In the genomic region with DNA sequence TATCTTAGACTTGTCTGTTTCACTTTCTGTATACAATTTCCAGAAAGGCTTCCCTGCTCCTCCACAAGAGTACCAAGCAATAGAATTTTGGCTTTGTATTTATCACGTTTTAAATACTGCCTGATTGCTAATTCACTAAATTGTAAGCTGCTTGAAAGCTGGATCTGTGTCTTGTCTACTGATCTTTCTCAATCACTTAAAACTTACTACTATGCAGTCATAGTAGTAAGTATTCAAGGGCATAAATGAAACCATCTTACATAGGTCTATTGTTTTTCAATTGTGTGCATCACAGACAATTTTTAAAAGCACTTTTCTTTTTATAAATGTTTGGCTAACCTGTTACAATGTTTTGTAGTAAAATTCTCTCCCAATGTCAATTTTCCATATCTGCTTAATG, we compare ENCODE assay signal across 8 cellular contexts. TPM values are rescaled to one million over a fixed set of nuclear protein-coding genes. Genes with fewer than 3 reads are reported as not detected.
DNase-seq lines count a peak whose midpoint lies in the region; ATAC-seq and TF ChIP-seq lines count a peak whose summit lies in the region.

No MANE protein-coding gene starts in this region.

- H3K4me3 ChIP-seq in rectal smooth muscle tissue (ENCODE audit: low read length) (peak overlapping the region; percentile 45), BE2C (ENCODE audit: low read depth, low read length) (no peak overlapping the region)

- intact Hi-C loops in Calu3 (cut with micrococcal nuclease; ENCODE audit: unreplicated experiment), result loop anchor here (2.0 kb wide), 3 partner anchors 55 to 99 kb away; partner anchors contain the start of genes GLIPR1 and GLIPR1L1

- peak overlapping the region; percentile 89 for H3K4me3 Mint-ChIP-seq in Calu3 (ENCODE audit: low read depth, unreplicated experiment)

- DNase-seq in Calu3, result no peak
- DNase-seq in RKO (ENCODE audit: low spot score), result peak; percentile 49
- no peak for DNase-seq in epithelial cell of prostate (ENCODE audit: low read depth, low spot score)
- no peak for DNase-seq in BE2C
- no peak for DNase-seq in inferior parietal cortex (ENCODE audit: extremely low spot score)

- no peaks in the 10 kb centered on the region for H3K27me3 Mint-ChIP-seq in Calu3 (ENCODE audit: unreplicated experiment)

- H3K27ac Mint-ChIP-seq in Calu3 (ENCODE audit: unreplicated experiment), result peak overlapping the region; percentile 94

- H3K36me3 ChIP-seq in rectal smooth muscle tissue (ENCODE audit: control insufficient read depth, insufficient read depth, low read length) (no peaks in the 10 kb centered on the region), BE2C (no peaks in the 10 kb centered on the region)

- H3K9me3 ChIP-seq in BE2C, result no peaks in the 10 kb centered on the region

- BruUV-seq in Calu3 (replicated peaks; lab: Mats Ljungman, UMichigan), result no TSS peak

- H3K27ac ChIP-seq in epithelial cell of prostate (peak overlapping the region; percentile 76), rectal smooth muscle tissue (ENCODE audit: low read depth, low read length) (peak overlapping the region; percentile 68)

- CTCF ChIA-PET in Calu3 (lab: Charles Lee), result interaction anchor here (1.0 kb wide), 1 partner anchor 55 kb away, joined by 5 read pairs; the partner anchor contains the start of gene GLIPR1L1

- H3K9ac ChIP-seq in rectal smooth muscle tissue (ENCODE audit: low read length), result no peak overlapping the region

- H3K27me3 ChIP-seq in rectal smooth muscle tissue (ENCODE audit: control insufficient read depth, insufficient read depth, low read length) (no peaks in the 10 kb centered on the region), BE2C (no peaks in the 10 kb centered on the region)

- no peaks in the 10 kb centered on the region for H3K4me1 ChIP-seq in rectal smooth muscle tissue (ENCODE audit: control insufficient read depth, insufficient read depth, low read length)
- H3K4me1 ChIP-seq in BE2C, result peaks cover 5% of the 10 kb centered on the region; the same call in 1 of the 2 replicates

- H3K9me3 Mint-ChIP-seq in Calu3 (ENCODE audit: low read depth, unreplicated experiment), result peaks cover 4% of the 10 kb centered on the region

- TF ChIP-seq CTCF in Calu3 (IDR thresholded peaks at IDR 0.05; ENCODE audit: unreplicated experiment) (no peak), BE2C (IDR thresholded peaks at IDR 0.05; ENCODE audit: low read depth, low read length) (no peak)

- peaks cover 19% of the 10 kb centered on the region for H3K36me3 Mint-ChIP-seq in Calu3 (ENCODE audit: insufficient read depth, unreplicated experiment)

- ATAC-seq in HG02571 (IDR thresholded peaks at IDR 0.05; ENCODE audit: unreplicated experiment) (no peak), GM19463 (IDR thresholded peaks at IDR 0.05; ENCODE audit: unreplicated experiment) (no peak)

- H3K4me1 Mint-ChIP-seq in Calu3 (ENCODE audit: low read depth, unreplicated experiment), result peaks cover 36% of the 10 kb centered on the region

RNA-seq across cellular contexts. Expression of gene GLIPR1L2, which starts 1.2 kb away (rescaled TPM):
- 0.76 TPM in 1 of 2 replicates, not detected in the other for total RNA-seq in Calu3 (2022)
- not detected for polyA plus RNA-seq in BE2C (2012; ENCODE audit: insufficient read depth, insufficient read length, low read depth)

RNA-seq across cellular contexts. Expression of gene GLIPR1L1, which starts 55.2 kb away (rescaled TPM):
- total RNA-seq in Calu3 (2022), result not detected in 2 replicates
- not detected for polyA plus RNA-seq in BE2C (2012; ENCODE audit: insufficient read depth, insufficient read length, low read depth)

RNA-seq across cellular contexts. Expression of gene CAPS2, which starts 59.6 kb away (rescaled TPM):
- 11.8 and 12.1 TPM in 2 replicates for total RNA-seq in Calu3 (2022)
- polyA plus RNA-seq in BE2C (2012; ENCODE audit: insufficient read depth, insufficient read length, low read depth), result not detected
